In genomic region chr4:165748321-165748720, GRCh38 we compare ENCODE assay signal across 28 cellular contexts.
"Had no signal": no experiment of that assay in that cellular context is flagged by ENCODE, and none has a peak within 500 bp of the region (broad histone marks: within the 10 kb centered on the region; RNA-seq: fewer than 3 reads in every experiment).

No MANE protein-coding gene starts in this region.

- H3K4me3 Mint-ChIP-seq: endodermal cell; immature natural killer cell; memory B cell; mesothelial cell of epicardium; natural killer cell; stimulated activated memory B cell treated with anti-CD40 and anti-IgM and Interleukin-4, amounts not matched to agents 10 μg/mL and 1 μg/mL and 100 μg/mL, for 72 hours; stimulated activated naive CD8-positive, alpha-beta T cell treated with anti-CD3 and anti-CD28 coated beads, Interleukin-15, amount 100 ng/mL, for 72 hours had no signal

- H3K9me3 Mint-ChIP-seq: endodermal cell; stimulated activated naive CD8-positive, alpha-beta T cell treated with anti-CD3 and anti-CD28 coated beads, Interleukin-15, amount 100 ng/mL, for 72 hours had no signal

- H3K27ac Mint-ChIP-seq: endodermal cell; immature natural killer cell; memory B cell; mesothelial cell of epicardium; natural killer cell; stimulated activated memory B cell treated with anti-CD40 and anti-IgM and Interleukin-4, amounts not matched to agents 10 μg/mL and 1 μg/mL and 100 μg/mL, for 72 hours; stimulated activated naive CD8-positive, alpha-beta T cell treated with anti-CD3 and anti-CD28 coated beads, Interleukin-15, amount 100 ng/mL, for 72 hours had no signal

- H3K79me2 ChIP-seq: parathyroid adenoma had no signal

- H3K36me3 Mint-ChIP-seq: immature natural killer cell; memory B cell; mesothelial cell of epicardium; natural killer cell; stimulated activated memory B cell treated with anti-CD40 and anti-IgM and Interleukin-4, amounts not matched to agents 10 μg/mL and 1 μg/mL and 100 μg/mL, for 72 hours had no signal

- H3K27ac ChIP-seq: foreskin keratinocyte, heart left ventricle, left lung, lower lobe of right lung, parathyroid adenoma, spleen, testis, tibial nerve, upper lobe of right lung, vagina had no signal

- H3K9me3 ChIP-seq: heart left ventricle, left lung, lower lobe of right lung, spleen, testis, tibial nerve, upper lobe of right lung, vagina had no signal

- H2AFZ ChIP-seq: parathyroid adenoma had no signal

- FAIRE-seq: colon, endothelial cell of umbilical vein, keratinocyte had no signal

- H3K27me3 ChIP-seq: foreskin keratinocyte, heart left ventricle, left lung, spleen, testis, tibial nerve, upper lobe of right lung, vagina had no signal

- H3K4me1 Mint-ChIP-seq: immature natural killer cell; memory B cell; mesothelial cell of epicardium; natural killer cell; stimulated activated memory B cell treated with anti-CD40 and anti-IgM and Interleukin-4, amounts not matched to agents 10 μg/mL and 1 μg/mL and 100 μg/mL, for 72 hours; stimulated activated naive CD8-positive, alpha-beta T cell treated with anti-CD3 and anti-CD28 coated beads, Interleukin-15, amount 100 ng/mL, for 72 hours had no signal

- H3K27me3 Mint-ChIP-seq: memory B cell; stimulated activated memory B cell treated with anti-CD40 and anti-IgM and Interleukin-4, amounts not matched to agents 10 μg/mL and 1 μg/mL and 100 μg/mL, for 72 hours; stimulated activated naive CD8-positive, alpha-beta T cell treated with anti-CD3 and anti-CD28 coated beads, Interleukin-15, amount 100 ng/mL, for 72 hours had no signal

- ATAC-seq: foreskin keratinocyte; heart left ventricle; left lung; lower lobe of right lung; natural killer cell; sciatic nerve; stimulated activated memory B cell treated with anti-CD40 and anti-IgM and Interleukin-4, amounts not matched to agents 10 μg/mL and 1 μg/mL and 100 μg/mL, for 72 hours; stimulated activated naive CD8-positive, alpha-beta T cell treated with anti-CD3 and anti-CD28 coated beads, Interleukin-15, amount 100 ng/mL, for 72 hours; upper lobe of right lung had no signal

- H3K4me1 ChIP-seq: foreskin keratinocyte, heart left ventricle, left lung, lower lobe of right lung, parathyroid adenoma, testis, tibial nerve, upper lobe of right lung, vagina had no signal

- H3K9ac ChIP-seq: parathyroid adenoma had no signal

- DNase-seq: dermis blood vessel endothelial cell; effector CD4-positive, alpha-beta T cell; endodermal cell; erythroblast; foreskin keratinocyte; heart left ventricle; hippocampal formation; immature natural killer cell; left lung; lower lobe of right lung; natural killer cell; spleen; stimulated activated CD4-positive, alpha-beta T cell treated with anti-CD3 and anti-CD28 coated beads, Interleukin-15, amount 100 ng/mL, for 24 hours; stimulated activated CD4-positive, alpha-beta T cell treated with anti-CD3 and anti-CD28 coated beads, Interleukin-1b, Interleukin-23, amount 100 ng/mL, for 48 hours; stimulated activated CD4-positive, alpha-beta T cell treated with anti-CD3 and anti-CD28 coated beads, Interleukin-4, amount 100 ng/mL, for 24 hours; stimulated activated naive CD8-positive, alpha-beta T cell treated with anti-CD3 and anti-CD28 coated beads, Interleukin-15, amount 100 ng/mL, for 72 hours; testis; upper lobe of right lung had no signal
